5 cellular contexts compared by ENCODE assay signal in the genomic region with DNA sequence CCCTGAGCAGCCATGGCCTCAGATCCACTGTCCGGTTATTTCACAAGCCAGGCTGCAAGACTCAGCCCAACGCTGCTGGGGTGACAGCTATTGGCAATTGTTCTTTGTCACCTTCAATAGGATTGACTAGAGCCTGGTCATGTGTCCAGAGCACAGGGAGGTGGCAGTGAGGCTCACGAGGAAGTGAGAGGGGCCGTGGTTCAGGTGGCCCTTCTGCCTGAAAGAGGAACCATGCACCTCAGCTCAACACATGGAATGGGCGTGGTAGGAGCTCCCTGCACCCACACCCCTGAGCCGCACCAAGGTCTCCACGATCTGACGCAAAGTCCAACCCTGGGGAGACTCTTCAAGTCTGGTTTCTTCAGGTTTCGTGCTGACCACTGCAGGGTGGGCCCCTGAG.
"Had no signal": no experiment of that assay in that cellular context is flagged by ENCODE, and none has a peak within 500 bp of the region (broad histone marks: within the 10 kb centered on the region; RNA-seq: fewer than 3 reads in every experiment).

No MANE protein-coding gene starts in this region.

- H3K9ac ChIP-seq: GM23248 had no signal

- ATAC-seq: K562 had no signal

- H3K9me3 Mint-ChIP-seq: H9 had no signal

- H2AFZ ChIP-seq: GM23248 had no signal

- H3K27ac Mint-ChIP-seq: H9 had no signal

- DNase-seq: GM23248, H9, HCEC 1CT, IMR-90 had no signal

- H3K4me3 ChIP-seq: GM23248, K562 had no signal

- H3K27ac ChIP-seq: GM23248 had no signal

- H3K4me3 Mint-ChIP-seq: H9 had no signal
